In genomic region chr4:84855774-84856173, GRCh38 we compare ENCODE assay signal across 11 cellular contexts.
DNase-seq lines count a peak whose midpoint lies in the region; ATAC-seq and TF ChIP-seq lines count a peak whose summit lies in the region.
"Had no signal": no experiment of that assay in that cellular context is flagged by ENCODE, and none has a peak within 500 bp of the region (broad histone marks: within the 10 kb centered on the region; RNA-seq: fewer than 3 reads in every experiment).

No MANE protein-coding gene starts in this region.

- no peak for DNase-seq in Right ventricle myocardium inferior (ENCODE audit: missing footprints)
- DNase-seq in right atrium auricular region (ENCODE audit: low spot score): no peak
- peak; percentile 44 for DNase-seq in cerebellum (ENCODE audit: low spot score)
- no peak for DNase-seq in right lobe of liver
- DNase-seq in tibial artery: peak; percentile 28 to 66
- DNase-seq in GM19238 (ENCODE audit: insufficient read length, low spot score): no peak
- DNase-seq in stimulated activated CD4-positive, alpha-beta T cell treated with anti-CD3 and anti-CD28 coated beads, Interleukin-2, amount 100 ng/mL, for 24 hours: no peak
- no peak for DNase-seq in NCI-H1048 (lab: John Stamatoyannopoulos, UW)
- DNase-seq: activated naive CD4-positive, alpha-beta T cell treated with anti-CD3 and anti-CD28 coated beads, Interleukin-2, amount 50 U/mL, for 16 hours; DND-41 had no signal

- peaks cover 8% of the 10 kb centered on the region for H3K36me3 ChIP-seq in right atrium auricular region
- peaks cover 0 to 12% (median 0%) of the 10 kb centered on the region in 4 donors for H3K36me3 ChIP-seq in right lobe of liver
- H3K36me3 ChIP-seq in tibial artery: peaks cover 12 to 20% (median 14%) of the 10 kb centered on the region in 3 donors

- no peaks in the 10 kb centered on the region for H3K27me3 ChIP-seq in right atrium auricular region
- no peaks in the 10 kb centered on the region for H3K27me3 ChIP-seq in right lobe of liver
- H3K27me3 ChIP-seq in tibial artery: no peaks in the 10 kb centered on the region

- TF ChIP-seq CTCF in right atrium auricular region (IDR thresholded peaks at IDR 0.05): no peak
- no peak for TF ChIP-seq CTCF in right lobe of liver (IDR thresholded peaks at IDR 0.05)
- TF ChIP-seq CTCF in tibial artery (IDR thresholded peaks at IDR 0.05): no peak

- H3K4me3 ChIP-seq in right atrium auricular region (no peak overlapping the region), right lobe of liver (no peak overlapping the region), tibial artery (no peak overlapping the region)
- H3K4me3 ChIP-seq: coronary artery had no signal

- 68% methylated on average over 2 of the region's 2 CpGs for WGBS in right lobe of liver (ENCODE audit: insufficient coverage, low coverage, low lambda C conversion rate, missing lambda C conversion rate)

- H3K4me1 ChIP-seq in right atrium auricular region: peaks cover 0 to 5% of the 10 kb centered on the region in 2 donors
- peaks cover 0 to 8% (median 0%) of the 10 kb centered on the region in 4 donors for H3K4me1 ChIP-seq in right lobe of liver
- peaks cover 0 to 19% (median 6%) of the 10 kb centered on the region in 4 donors for H3K4me1 ChIP-seq in tibial artery

- H3K27ac ChIP-seq in right atrium auricular region (no peak overlapping the region), right lobe of liver (no peak overlapping the region), tibial artery (no peak overlapping the region)

- H3K9me3 ChIP-seq in right atrium auricular region (no peaks in the 10 kb centered on the region), right lobe of liver (no peaks in the 10 kb centered on the region), tibial artery (no peaks in the 10 kb centered on the region)

- intact Hi-C loops in Right ventricle myocardium inferior (cut with DNase I) (no loop called here), right lobe of liver (cut with DNase I) (no loop called here), tibial artery (cut with DNase I; ENCODE audit: low total_unique reads) (no loop called here)

- ATAC-seq in Right ventricle myocardium inferior: peak; percentile 77
- ATAC-seq in right lobe of liver: peak; percentile 64 to 98 (median 69)

- no peak for TF ChIP-seq POLR2A in right lobe of liver (IDR thresholded peaks at IDR 0.05)

Comparison
In these comparisons a context has a peak if more than half of its experiments do, and no peak if none do; other contexts are left out.
1. DNase-seq: peak in cerebellum (single experiment) and tibial artery (2 of 2); none in Right ventricle myocardium inferior (single experiment), right atrium auricular region (single experiment), right lobe of liver (0 of 3), GM19238 (single experiment), stimulated activated CD4-positive, alpha-beta T cell treated with anti-CD3 and anti-CD28 coated beads, Interleukin-2, amount 100 ng/mL, for 24 hours (0 of 2) and NCI-H1048 (single experiment).